16 cellular contexts compared by ENCODE assay signal in genomic region chr3:180631317-180631716, GRCh38. TPM values are rescaled to one million over a fixed set of nuclear protein-coding genes. Genes with fewer than 3 reads are reported as not detected.
DNase-seq lines count a peak whose midpoint lies in the region; ATAC-seq and TF ChIP-seq lines count a peak whose summit lies in the region.
"Had no signal": no experiment of that assay in that cellular context is flagged by ENCODE, and none has a peak within 500 bp of the region (broad histone marks: within the 10 kb centered on the region; RNA-seq: fewer than 3 reads in every experiment).

No MANE protein-coding gene starts in this region.

- DNase-seq in MCF 10A (ENCODE audit: unreplicated experiment) = no peak
- DNase-seq in breast epithelium (ENCODE audit: low spot score in 2 of 2) = no peak
- no peak for DNase-seq in NB4 (ENCODE audit: low read depth)
- no peak for DNase-seq in chondrocyte (ENCODE audit: low spot score)
- no peak for DNase-seq in mucosa of descending colon
- no peak for DNase-seq in NCI-H1694 treated with DMSO at 0.1 percent for 48 hours (lab: John Stamatoyannopoulos, UW)
- DNase-seq: activated CD4-positive, alpha-beta memory T cell treated with anti-CD3 and anti-CD28 coated beads, Interleukin-2, amount 10 ng/mL, durations not matched to agents 7 days and 5 days; caudate nucleus; effector CD4-positive, alpha-beta T cell; NCI-H1930; NCI-H524; uterus; WERI-Rb-1 had no signal

- H3K4me3 Mint-ChIP-seq in MCF 10A (ENCODE audit: unreplicated experiment) (no peak overlapping the region), chondrocyte (ENCODE audit: unreplicated experiment) (no peak overlapping the region)
- H3K4me3 Mint-ChIP-seq: activated CD4-positive, alpha-beta memory T cell treated with anti-CD3 and anti-CD28 coated beads, Interleukin-2, amount 10 ng/mL, durations not matched to agents 7 days and 5 days; mesothelial cell of epicardium had no signal

- no peak overlapping the region for H3K27ac ChIP-seq in breast epithelium
- H3K27ac ChIP-seq: uterus, WERI-Rb-1 had no signal

- POLR2A ChIA-PET in MCF 10A (lab: Yijun Ruan, JAX) = no interaction called here

- H3K36me3 ChIP-seq in breast epithelium (no peaks in the 10 kb centered on the region), mucosa of descending colon (ENCODE audit: low read depth) (no peaks in the 10 kb centered on the region)
- H3K36me3 ChIP-seq: uterus, WERI-Rb-1 had no signal

- H3K27me3 Mint-ChIP-seq in MCF 10A (ENCODE audit: insufficient read depth, unreplicated experiment) (peaks cover 14% of the 10 kb centered on the region), chondrocyte (ENCODE audit: low read depth) (peaks cover 26% of the 10 kb centered on the region)

- CTCF ChIA-PET in MCF 10A (lab: Yijun Ruan, JAX) = interaction anchor here (1.5 kb wide), 1 partner anchor 150 kb away, joined by 5 read pairs; no protein-coding TSS in a partner anchor

- H3K9me3 ChIP-seq in breast epithelium (no peaks in the 10 kb centered on the region), mucosa of descending colon (no peaks in the 10 kb centered on the region)
- H3K9me3 ChIP-seq: uterus had no signal

- TF ChIP-seq POLR2A in breast epithelium (IDR thresholded peaks at IDR 0.05) = no peak
- no peak for TF ChIP-seq POLR2A in NB4 (IDR thresholded peaks at IDR 0.05; ENCODE audit: extremely low read depth, insufficient read length)

- intact Hi-C loops in MCF 10A (cut with micrococcal nuclease) (no loop called here), breast epithelium (cut with DNase I; ENCODE audit: low total_unique reads) (no loop called here), mucosa of descending colon (cut with DNase I, micrococcal nuclease) (no loop called here)

- no peaks in the 10 kb centered on the region for H3K4me1 ChIP-seq in breast epithelium
- H3K4me1 ChIP-seq in mucosa of descending colon (ENCODE audit: low read depth) = no peaks in the 10 kb centered on the region
- H3K4me1 ChIP-seq: uterus had no signal

- no peaks in the 10 kb centered on the region for H3K9me3 Mint-ChIP-seq in MCF 10A (ENCODE audit: unreplicated experiment)
- no peaks in the 10 kb centered on the region for H3K9me3 Mint-ChIP-seq in chondrocyte (ENCODE audit: low read depth)
- H3K9me3 Mint-ChIP-seq: activated CD4-positive, alpha-beta memory T cell treated with anti-CD3 and anti-CD28 coated beads, Interleukin-2, amount 10 ng/mL, durations not matched to agents 7 days and 5 days; mesothelial cell of epicardium had no signal

- H3K4me1 Mint-ChIP-seq in MCF 10A (ENCODE audit: insufficient read depth, unreplicated experiment) (no peaks in the 10 kb centered on the region), chondrocyte (ENCODE audit: low read depth) (no peaks in the 10 kb centered on the region)
- H3K4me1 Mint-ChIP-seq: mesothelial cell of epicardium had no signal

- H3K27ac Mint-ChIP-seq in MCF 10A (ENCODE audit: low read depth, unreplicated experiment) (no peak overlapping the region), chondrocyte (ENCODE audit: unreplicated experiment) (no peak overlapping the region)
- H3K27ac Mint-ChIP-seq: activated CD4-positive, alpha-beta memory T cell treated with anti-CD3 and anti-CD28 coated beads, Interleukin-2, amount 10 ng/mL, durations not matched to agents 7 days and 5 days; mesothelial cell of epicardium had no signal

- peaks cover 6% of the 10 kb centered on the region for H3K36me3 Mint-ChIP-seq in MCF 10A (ENCODE audit: insufficient read depth, unreplicated experiment)
- H3K36me3 Mint-ChIP-seq in chondrocyte (ENCODE audit: low read depth) = no peaks in the 10 kb centered on the region
- H3K36me3 Mint-ChIP-seq: mesothelial cell of epicardium had no signal

- ATAC-seq in HG02870 (IDR thresholded peaks at IDR 0.05; ENCODE audit: unreplicated experiment) = no peak
- ATAC-seq in mucosa of descending colon = no peak
- no peak for ATAC-seq in HG02798 (IDR thresholded peaks at IDR 0.05; ENCODE audit: poor library complexity, unreplicated experiment)

- TF ChIP-seq CTCF in MCF 10A (IDR thresholded peaks at IDR 0.05; ENCODE audit: unreplicated experiment) (peak; percentile 26), breast epithelium (IDR thresholded peaks at IDR 0.05) (no peak), NB4 (IDR thresholded peaks at IDR 0.05; ENCODE audit: low read depth, low read length) (peak; percentile 6), chondrocyte (IDR thresholded peaks at IDR 0.05) (peak; percentile 48), mucosa of descending colon (IDR thresholded peaks at IDR 0.05) (no peak)

- H3K27me3 ChIP-seq in breast epithelium = no peaks in the 10 kb centered on the region
- H3K27me3 ChIP-seq: uterus had no signal

- BruUV-seq in MCF 10A (replicated peaks; lab: Mats Ljungman, UMichigan) = no TSS peak

- H3K4me3 ChIP-seq in breast epithelium (no peak overlapping the region), NB4 (ENCODE audit: low read depth, low read length) (no peak overlapping the region), mucosa of descending colon (no peak overlapping the region)
- H3K4me3 ChIP-seq: uterus had no signal

RNA-seq across cellular contexts. Expression of gene TTC14, which starts 29.4 kb away (rescaled TPM):
- 35.8 and 41.9 TPM in 2 replicates for total RNA-seq in MCF 10A (2022)
- total RNA-seq in breast epithelium = 100 to 1,000 TPM in 2 of 3 donors, 10 to 100 TPM in 1; 66.1 to 122 (median 101) TPM
- 36.9 to 51.9 TPM (median 37.7 TPM) in 3 replicates for total RNA-seq in chondrocyte
- 10 to 100 TPM; 27.2 to 46.0 (median 46.0) TPM for total RNA-seq in mucosa of descending colon

RNA-seq across cellular contexts. Expression of gene CCDC39, which starts 48.0 kb away (rescaled TPM):
- total RNA-seq in MCF 10A (2022) (not detected in 2 replicates), breast epithelium (under 1 TPM in 2 of 3 donors, not detected in 1; 0.32 to 0.33 TPM), chondrocyte (not detected in 3 replicates), mucosa of descending colon (under 1 TPM in 2 of 3 donors, not detected in 1; 0.09 to 0.10 TPM)
- total RNA-seq: activated CD4-positive, alpha-beta memory T cell treated with anti-CD3 and anti-CD28 coated beads, Interleukin-2, amount 10 ng/mL, durations not matched to agents 7 days and 5 days; mesothelial cell of epicardium had no signal

Comparison
In these comparisons a context has a peak if more than half of its experiments do, and no peak if none do; other contexts are left out.
1. CTCF ChIP-seq: peak in MCF 10A (single experiment), NB4 (single experiment) and chondrocyte (single experiment); none in breast epithelium (0 of 3) and mucosa of descending colon (single experiment).